Comparison of ENCODE assay signal across 22 cellular contexts in genomic region chr13:110702089-110702488, GRCh38. TPM values are rescaled to one million over a fixed set of nuclear protein-coding genes. Genes with fewer than 3 reads are reported as not detected.
DNase-seq lines count a peak whose midpoint lies in the region; ATAC-seq and TF ChIP-seq lines count a peak whose summit lies in the region.
"Had no signal": no experiment of that assay in that cellular context is flagged by ENCODE, and none has a peak within 500 bp of the region (broad histone marks: within the 10 kb centered on the region; RNA-seq: fewer than 3 reads in every experiment).

No MANE protein-coding gene starts in this region.

- intact Hi-C loops in CD4-positive, alpha-beta T cell (cut with DNase I, micrococcal nuclease), result loop anchor here in 1 of 2 experiments (5.0 to 10.0 kb wide), 3 partner anchors 90 to 483 kb away; no protein-coding TSS in a partner anchor

- H3K36me3 Mint-ChIP-seq in CD4-positive, alpha-beta T cell (ENCODE audit: low read depth), result peaks cover 75% of the 10 kb centered on the region
- H3K36me3 Mint-ChIP-seq in osteocyte (ENCODE audit: unreplicated experiment), result peaks cover 27% of the 10 kb centered on the region

- H3K27ac ChIP-seq in CD4-positive, alpha-beta T cell (ENCODE audit: low read depth, low read length), result no peak overlapping the region
- H3K27ac ChIP-seq in HEK293 (ENCODE audit: extremely low read depth, low read depth, low read length), result no peak overlapping the region
- H3K27ac ChIP-seq in brain microvascular endothelial cell, result peak overlapping the region; percentile 28
- H3K27ac ChIP-seq: hepatocyte, right atrium auricular region, thoracic aorta had no signal

- in situ Hi-C loops in brain microvascular endothelial cell (cut with HindIII; ENCODE audit: low pct_ligation_motif_present, low sequenced_read_pairs), result no loop called here

- POLR2A ChIA-PET in CD4-positive, alpha-beta T cell (lab: Charles Lee), result no interaction called here
- POLR2A ChIA-PET in HEK293 (lab: Yijun Ruan, JAX), result interaction anchor here (1.2 to 2.1 kb wide), 2 partner anchors 10 to 13 kb away, joined by 5 to 12 read pairs; no protein-coding TSS in a partner anchor

- H3K4me3 Mint-ChIP-seq in CD4-positive, alpha-beta T cell, result no peak overlapping the region
- H3K4me3 Mint-ChIP-seq in osteocyte (ENCODE audit: unreplicated experiment), result peak overlapping the region; percentile 50

- H3K27ac Mint-ChIP-seq in CD4-positive, alpha-beta T cell, result peak overlapping the region; percentile 35
- H3K27ac Mint-ChIP-seq in osteocyte (ENCODE audit: unreplicated experiment), result peak overlapping the region; percentile 86

- TF ChIP-seq CTCF in CD4-positive, alpha-beta T cell (IDR thresholded peaks at IDR 0.05), result no peak
- TF ChIP-seq CTCF in HEK293 (tag by site-specific recombination; IDR thresholded peaks at IDR 0.05) (no peak), brain microvascular endothelial cell (IDR thresholded peaks at IDR 0.05; ENCODE audit: low read depth, low read length, missing control alignments) (no peak), osteocyte (IDR thresholded peaks at IDR 0.05) (no peak), GM10266 (IDR thresholded peaks at IDR 0.05; ENCODE audit: control insufficient read depth, insufficient read depth, low read depth, missing control alignments) (no peak)

- peaks cover 3% of the 10 kb centered on the region; the same call in 1 of the 2 replicates for H3K4me1 ChIP-seq in HEK293 (ENCODE audit: control insufficient read depth, insufficient read depth, low read length)

- H3K27me3 ChIP-seq in CD4-positive, alpha-beta T cell (ENCODE audit: control insufficient read depth, insufficient read depth, low read length), result no peaks in the 10 kb centered on the region
- no peaks in the 10 kb centered on the region for H3K27me3 ChIP-seq in brain microvascular endothelial cell (replicated peaks)
- H3K27me3 ChIP-seq: cardiac muscle cell, hepatocyte, right atrium auricular region had no signal

- no peak for ATAC-seq in CD4-positive, alpha-beta T cell (ENCODE audit: poor library complexity)
- no peak for ATAC-seq in HG02938 (IDR thresholded peaks at IDR 0.05; ENCODE audit: unreplicated experiment)
- ATAC-seq: left ventricle myocardium superior had no signal

- H3K36me3 ChIP-seq in HEK293 (ENCODE audit: control insufficient read depth in 2 of 2, insufficient read depth in 1 of 2, low read length in 2 of 2), result peaks cover 9 to 59% of the 10 kb centered on the region in 2 experiments; a peak in 2 of 3 replicates
- H3K36me3 ChIP-seq in brain microvascular endothelial cell (replicated peaks), result peaks cover 26% of the 10 kb centered on the region

- H3K9me3 Mint-ChIP-seq in CD4-positive, alpha-beta T cell, result no peaks in the 10 kb centered on the region
- no peaks in the 10 kb centered on the region for H3K9me3 Mint-ChIP-seq in osteocyte (ENCODE audit: unreplicated experiment)
- H3K9me3 Mint-ChIP-seq: CD4-positive, alpha-beta memory T cell had no signal

- no peaks in the 10 kb centered on the region for H3K9me3 ChIP-seq in CD4-positive, alpha-beta T cell (ENCODE audit: control insufficient read depth, low read length)
- H3K9me3 ChIP-seq in HEK293 (ENCODE audit: control insufficient read depth, insufficient read depth, low read depth, low read length), result no peaks in the 10 kb centered on the region
- H3K9me3 ChIP-seq: right atrium auricular region, SK-N-SH, thoracic aorta had no signal

- H3K4me1 Mint-ChIP-seq in CD4-positive, alpha-beta T cell (ENCODE audit: low read depth), result peaks cover 56% of the 10 kb centered on the region
- peaks cover 40% of the 10 kb centered on the region for H3K4me1 Mint-ChIP-seq in osteocyte (ENCODE audit: unreplicated experiment)

- no peaks in the 10 kb centered on the region for H3K27me3 Mint-ChIP-seq in CD4-positive, alpha-beta T cell
- H3K27me3 Mint-ChIP-seq in osteocyte (ENCODE audit: unreplicated experiment), result no peaks in the 10 kb centered on the region
- H3K27me3 Mint-ChIP-seq: CD4-positive, alpha-beta memory T cell had no signal

- CTCF ChIA-PET in CD4-positive, alpha-beta T cell (lab: Charles Lee), result no interaction called here
- CTCF ChIA-PET in HEK293 (lab: Yijun Ruan, JAX), result interaction anchor here (0.5 to 0.6 kb wide), 2 partner anchors 144 to 339 kb away, joined by 3 read pairs; no protein-coding TSS in a partner anchor

- no peak for DNase-seq in CD4-positive, alpha-beta T cell
- DNase-seq in brain microvascular endothelial cell, result no peak
- DNase-seq in osteocyte (ENCODE audit: extremely low spot score, unreplicated experiment), result no peak
- DNase-seq in AML-193 (lab: John Stamatoyannopoulos, UW), result no peak
- no peak for DNase-seq in GM10266 (ENCODE audit: extremely low spot score)
- DNase-seq: activated CD4-positive, alpha-beta T cell treated with anti-CD3 and anti-CD28 coated beads for 1 hour; CD4-positive, alpha-beta memory T cell; dermis blood vessel endothelial cell; DMS153; GDM1; left ventricle myocardium superior; NCI-H1436; NCI-H526; occipital lobe; RPMI8226; SK-N-SH had no signal

- H3K4me3 ChIP-seq in HEK293 (ENCODE audit: low read depth, low read length) (no peak overlapping the region), brain microvascular endothelial cell (ENCODE audit: low read depth, low read length) (no peak overlapping the region)
- H3K4me3 ChIP-seq: cardiac muscle cell, hepatocyte, right atrium auricular region, thoracic aorta had no signal

TF ChIP-seq in HEK293, 187 proteins besides CTCF, POLR2A, EP300 and RAD21:
- TF ChIP-seq ZNF157 (tag by site-specific recombination; IDR thresholded peaks at IDR 0.05) (no peak), PRDM6 (tag by site-specific recombination; IDR thresholded peaks at IDR 0.05) (peak; percentile 48), EGR2 (tag by site-specific recombination; IDR thresholded peaks at IDR 0.05; ENCODE audit: low read depth) (peak; percentile 52; the same call in 1 of the 2 replicates), REST (tag by site-specific recombination; IDR thresholded peaks at IDR 0.05) (peak; percentile 72), ZFHX2 (tag by site-specific recombination; conservative IDR thresholded peaks at IDR 0.05) (peak; percentile 61), ZNF777 (tag by site-specific recombination; IDR thresholded peaks at IDR 0.05; ENCODE audit: borderline replicate concordance) (no peak), ZNF335 (tag by site-specific recombination; conservative IDR thresholded peaks at IDR 0.05) (no peak), ZNF10 (tag by site-specific recombination; IDR thresholded peaks at IDR 0.05) (no peak)
TF ChIP-seq in HEK293: peak in this region for 4.

RNA-seq across cellular contexts. Expression of gene CARS2, which starts 3.8 kb away (rescaled TPM):
- 10 to 100 TPM; 50.2 to 56.5 TPM for total RNA-seq in CD4-positive, alpha-beta T cell
- total RNA-seq in osteocyte, result 57.1 and 62.2 TPM in 2 replicates

RNA-seq across cellular contexts. Expression of gene ING1, which starts 11.4 kb away (rescaled TPM):
- total RNA-seq in CD4-positive, alpha-beta T cell, result 10 to 100 TPM; 14.6 to 16.2 TPM
- 21.8 and 23.2 TPM in 2 replicates for total RNA-seq in osteocyte
